10 cellular contexts compared by ENCODE assay signal in genomic region chr16:11677451-11677951, GRCh38. TPM values are rescaled to one million over a fixed set of nuclear protein-coding genes. Genes with fewer than 3 reads are reported as not detected.
A peak's percentile ranks its signal among the peaks of the same experiment; 100 is the strongest.
DNase-seq lines count a peak whose midpoint lies in the region; ATAC-seq, FAIRE-seq and TF ChIP-seq lines count a peak whose summit lies in the region.
"Had no signal": no experiment of that assay in that cellular context is flagged by ENCODE, and none has a peak within 500 bp of the region (broad histone marks: within the 10 kb centered on the region; RNA-seq: fewer than 3 reads in every experiment).

No MANE protein-coding gene starts in this region.

- H3K4me1 ChIP-seq in BLaER1 (peaks cover 100% of the 10 kb centered on the region), neutrophil (ENCODE audit: control insufficient read depth in 1 of 2, insufficient read depth in 1 of 2, low read depth in 1 of 2, low read length in 1 of 2) (peaks cover 70 to 77% of the 10 kb centered on the region in 2 experiments)

- H3K4me2 ChIP-seq in BLaER1 = peak overlapping the region; percentile 98

- H3K9me3 ChIP-seq in BLaER1 (no peaks in the 10 kb centered on the region), neutrophil (no peaks in the 10 kb centered on the region)
- H3K9me3 ChIP-seq: SJSA1 had no signal

- no peaks in the 10 kb centered on the region for H3K27me3 ChIP-seq in BLaER1
- H3K27me3 ChIP-seq in neutrophil = no peaks in the 10 kb centered on the region
- H3K27me3 ChIP-seq: SJSA1 had no signal

- TF ChIP-seq CTCF in epithelial cell of esophagus (IDR thresholded peaks at IDR 0.05; ENCODE audit: insufficient read depth, low read depth, low read length, missing control alignments) = no peak
- TF ChIP-seq CTCF in neutrophil (IDR thresholded peaks at IDR 0.05) = no peak

- no peak for ATAC-seq in GM18868 (IDR thresholded peaks at IDR 0.05; ENCODE audit: unreplicated experiment)

- DNase-seq in M059J (ENCODE audit: low read depth) (peak; percentile 22), epithelial cell of esophagus (ENCODE audit: low read depth) (peak; percentile 24), urothelium cell line (ENCODE audit: low spot score) (no peak), 8988T (no peak)
- DNase-seq in stimulated activated CD4-positive, alpha-beta T cell treated with anti-CD3 and anti-CD28 coated beads, Interleukin-2, amount 100 ng/mL, for 48 hours = no peak
- DNase-seq: stimulated activated CD4-positive, alpha-beta T cell treated with anti-CD3 and anti-CD28 coated beads, Interleukin-4, amount 100 ng/mL, for 24 hours had no signal

- peak overlapping the region; percentile 36; the same call in 1 of the 2 replicates for H3K4me3 ChIP-seq in BLaER1
- no peak overlapping the region for H3K4me3 ChIP-seq in epithelial cell of esophagus (ENCODE audit: low read length)
- no peak overlapping the region for H3K4me3 ChIP-seq in neutrophil (ENCODE audit: low read depth in 1 of 2, low read length in 1 of 2)
- H3K4me3 ChIP-seq: SJSA1 had no signal

- H3K27ac ChIP-seq in BLaER1 (peak overlapping the region; percentile 73), neutrophil (peak overlapping the region; percentile 89)
- H3K27ac ChIP-seq: SJSA1 had no signal

- no peak for FAIRE-seq in urothelium cell line (lab: Jason Lieb, UNC)

- peak overlapping the region; percentile 56 for H3K9ac ChIP-seq in BLaER1

- H3K36me3 ChIP-seq in BLaER1 = peaks cover 74% of the 10 kb centered on the region
- H3K36me3 ChIP-seq in neutrophil = peaks cover 64% of the 10 kb centered on the region

- peaks cover 100% of the 10 kb centered on the region for H4K20me1 ChIP-seq in BLaER1

RNA-seq across cellular contexts. Expression of gene SNN, which starts 9.2 kb away (rescaled TPM):
- 9.2 and 14.7 TPM in 2 replicates for total RNA-seq in M059J (2014; rRNA removed; shearing (Covaris generic))

Comparison
In these comparisons a context has a peak if more than half of its experiments do, and no peak if none do; other contexts are left out.
1. DNase-seq: peak in M059J (single experiment) and epithelial cell of esophagus (single experiment); none in urothelium cell line (single experiment), stimulated activated CD4-positive, alpha-beta T cell treated with anti-CD3 and anti-CD28 coated beads, Interleukin-2, amount 100 ng/mL, for 48 hours (0 of 2) and 8988T (single experiment).